7 cellular contexts compared by ENCODE assay signal in genomic region chr17:26883878-26884740, GRCh38.
DNase-seq lines count a peak whose midpoint lies in the region; ATAC-seq and TF ChIP-seq lines count a peak whose summit lies in the region.
"Not testable (repeated sequence)": the region's sequence is repeated elsewhere in the genome, so short reads cannot be mapped to it uniquely, and the experiment has no call there.

No MANE protein-coding gene starts in this region.

- H3K79me2 ChIP-seq in PC-3 (ENCODE audit: low read length): not testable (repeated sequence)

- not testable (repeated sequence) for H3K4me1 ChIP-seq in PC-3 (ENCODE audit: insufficient read depth, low read length); right cardiac atrium (ENCODE audit: control insufficient read depth, insufficient read depth, low read length)

- H3K36me3 Mint-ChIP-seq in activated CD8-positive, alpha-beta memory T cell treated with anti-CD3 and anti-CD28 coated beads, Interleukin-2, amount 10 ng/mL, durations not matched to agents 7 days and 5 days; naive B cell; stimulated activated effector memory CD8-positive, alpha-beta T cell treated with anti-CD3 and anti-CD28 coated beads, Interleukin-12 subunit alpha, Interleukin-12 subunit beta, amount 100 ng/mL, for 72 hours: not testable (repeated sequence)

- H3K4me3 ChIP-seq in PC-3 (ENCODE audit: low read length); right cardiac atrium (ENCODE audit: low read length): not testable (repeated sequence)

- not testable (repeated sequence) for H3K4me3 Mint-ChIP-seq in activated CD8-positive, alpha-beta memory T cell treated with anti-CD3 and anti-CD28 coated beads, Interleukin-2, amount 10 ng/mL, durations not matched to agents 7 days and 5 days; naive B cell; stimulated activated effector memory CD8-positive, alpha-beta T cell treated with anti-CD3 and anti-CD28 coated beads, Interleukin-12 subunit alpha, Interleukin-12 subunit beta, amount 100 ng/mL, for 72 hours

- H2AFZ ChIP-seq in PC-3 (ENCODE audit: low read length): not testable (repeated sequence)

- BruUV-seq in PC-3 (replicated peaks; lab: Mats Ljungman, UMichigan): not testable (repeated sequence)

- intact Hi-C loops in PC-3 (cut with micrococcal nuclease); right cardiac atrium (cut with DNase I): not testable (repeated sequence)

- not testable (repeated sequence) for H3F3A ChIP-seq in PC-3 (ENCODE audit: low read length, unreplicated experiment)

- H3K27me3 Mint-ChIP-seq in activated CD8-positive, alpha-beta memory T cell treated with anti-CD3 and anti-CD28 coated beads, Interleukin-2, amount 10 ng/mL, durations not matched to agents 7 days and 5 days; naive B cell: not testable (repeated sequence)

- not testable (repeated sequence) for H3K9me2 ChIP-seq in PC-3 (replicated peaks; ENCODE audit: low read length)

- not testable (repeated sequence) for H3K9ac ChIP-seq in PC-3 (ENCODE audit: low read length)

- not testable (repeated sequence) for H3K4me2 ChIP-seq in PC-3 (ENCODE audit: low read length)

- H3K4me1 Mint-ChIP-seq in activated CD8-positive, alpha-beta memory T cell treated with anti-CD3 and anti-CD28 coated beads, Interleukin-2, amount 10 ng/mL, durations not matched to agents 7 days and 5 days; naive B cell; stimulated activated effector memory CD8-positive, alpha-beta T cell treated with anti-CD3 and anti-CD28 coated beads, Interleukin-12 subunit alpha, Interleukin-12 subunit beta, amount 100 ng/mL, for 72 hours: not testable (repeated sequence)

- not testable (repeated sequence) for TF ChIP-seq CTCF in PC-3 (conservative IDR thresholded peaks at IDR 0.05; ENCODE audit: low read depth, low read length)

- ATAC-seq in GM18907 (IDR thresholded peaks at IDR 0.05; ENCODE audit: unreplicated experiment) (peak; percentile 11), PC-3 (peak; percentile 21; the same call in 1 of the 2 replicates), esophagus mucosa (peak; percentile 68), right cardiac atrium (peak; percentile 62 to 71), naive B cell (ENCODE audit: low read depth in 2 of 2) (peak; percentile 20 to 27)
- ATAC-seq in activated CD8-positive, alpha-beta memory T cell treated with anti-CD3 and anti-CD28 coated beads, Interleukin-2, amount 10 ng/mL, durations not matched to agents 7 days and 5 days: peak; percentile 22
- peak; percentile 53 for ATAC-seq in stimulated activated effector memory CD8-positive, alpha-beta T cell treated with anti-CD3 and anti-CD28 coated beads, Interleukin-12 subunit alpha, Interleukin-12 subunit beta, amount 100 ng/mL, for 72 hours

- not testable (repeated sequence) for DNase-seq in PC-3; activated CD8-positive, alpha-beta memory T cell treated with anti-CD3 and anti-CD28 coated beads, Interleukin-2, amount 10 ng/mL, durations not matched to agents 7 days and 5 days; right cardiac atrium; naive B cell; stimulated activated effector memory CD8-positive, alpha-beta T cell treated with anti-CD3 and anti-CD28 coated beads, Interleukin-12 subunit alpha, Interleukin-12 subunit beta, amount 100 ng/mL, for 72 hours (ENCODE audit: low spot score in 2 of 2)

- 72% methylated on average over 12 of the region's 16 CpGs for WGBS in right cardiac atrium

- not testable (repeated sequence) for H3K9me3 ChIP-seq in PC-3 (ENCODE audit: low read length); right cardiac atrium (ENCODE audit: control insufficient read depth, low read length)

- CTCF ChIA-PET in PC-3 (lab: Charles Lee); activated CD8-positive, alpha-beta memory T cell treated with anti-CD3 and anti-CD28 coated beads, Interleukin-2, amount 10 ng/mL, durations not matched to agents 7 days and 5 days (lab: Charles Lee): not testable (repeated sequence)

- not testable (repeated sequence) for H3K9me3 Mint-ChIP-seq in activated CD8-positive, alpha-beta memory T cell treated with anti-CD3 and anti-CD28 coated beads, Interleukin-2, amount 10 ng/mL, durations not matched to agents 7 days and 5 days (ENCODE audit: low read depth); naive B cell; stimulated activated effector memory CD8-positive, alpha-beta T cell treated with anti-CD3 and anti-CD28 coated beads, Interleukin-12 subunit alpha, Interleukin-12 subunit beta, amount 100 ng/mL, for 72 hours

- H4K20me1 ChIP-seq in PC-3 (ENCODE audit: low read length): not testable (repeated sequence)

- not testable (repeated sequence) for H3K36me3 ChIP-seq in PC-3 (ENCODE audit: low read depth, low read length)

- H3K27ac Mint-ChIP-seq in activated CD8-positive, alpha-beta memory T cell treated with anti-CD3 and anti-CD28 coated beads, Interleukin-2, amount 10 ng/mL, durations not matched to agents 7 days and 5 days; naive B cell; stimulated activated effector memory CD8-positive, alpha-beta T cell treated with anti-CD3 and anti-CD28 coated beads, Interleukin-12 subunit alpha, Interleukin-12 subunit beta, amount 100 ng/mL, for 72 hours: not testable (repeated sequence)

- H3K27ac ChIP-seq in PC-3 (ENCODE audit: low read length); right cardiac atrium (ENCODE audit: low read length): not testable (repeated sequence)

- POLR2A ChIA-PET in PC-3 (lab: Charles Lee; ENCODE audit: unreplicated experiment): not testable (repeated sequence)

- H3K27me3 ChIP-seq in PC-3 (ENCODE audit: low read length); right cardiac atrium (ENCODE audit: control insufficient read depth, insufficient read depth): not testable (repeated sequence)

Comparison
In these comparisons a context has a peak if more than half of its experiments do, and no peak if none do; other contexts are left out.
1. ATAC-seq: peak in every context shown above with its lines; median percentile 68 in esophagus mucosa; 66 in right cardiac atrium; 53 in stimulated activated effector memory CD8-positive, alpha-beta T cell treated with anti-CD3 and anti-CD28 coated beads, Interleukin-12 subunit alpha, Interleukin-12 subunit beta, amount 100 ng/mL, for 72 hours; 24 in naive B cell; 22 in activated CD8-positive, alpha-beta memory T cell treated with anti-CD3 and anti-CD28 coated beads, Interleukin-2, amount 10 ng/mL, durations not matched to agents 7 days and 5 days; 21 in PC-3; 11 in GM18907.